ENCODE assay signal across 8 cellular contexts in the genomic region with DNA sequence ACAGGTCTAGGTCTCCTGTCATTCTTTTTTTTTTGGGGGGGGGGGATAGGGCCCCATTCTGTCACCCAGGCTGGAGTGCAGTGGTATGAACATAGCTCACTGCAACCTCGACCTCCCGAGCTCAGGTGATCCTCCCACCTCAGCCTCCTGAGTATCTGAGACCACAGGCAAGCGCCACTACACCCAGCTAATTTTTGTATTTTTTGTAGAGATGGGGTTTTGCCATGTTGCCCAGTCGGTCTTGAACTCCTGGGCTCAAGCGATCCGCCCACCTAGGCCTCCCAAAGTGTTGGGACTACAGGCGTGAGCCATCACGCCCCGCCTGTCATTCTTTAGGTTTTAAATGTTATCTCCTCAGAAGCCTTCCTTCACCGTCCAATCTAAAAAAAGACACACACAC. TPM values are rescaled to one million over a fixed set of nuclear protein-coding genes. Genes with fewer than 3 reads are reported as not detected.
A peak's percentile ranks its signal among the peaks of the same experiment; 100 is the strongest.
DNase-seq lines count a peak whose midpoint lies in the region; ATAC-seq and TF ChIP-seq lines count a peak whose summit lies in the region.

No MANE protein-coding gene starts in this region.

- peaks cover 75% of the 10 kb centered on the region for H3K36me3 ChIP-seq in DOHH2 (ENCODE audit: control insufficient read depth, low read length)

- no peaks in the 10 kb centered on the region for H4K20me1 ChIP-seq in DOHH2 (ENCODE audit: control insufficient read depth, insufficient read depth, low read depth, low read length)

- H3K4me2 ChIP-seq in DOHH2 (ENCODE audit: low read length) = peak overlapping the region; percentile 95

- peak overlapping the region; percentile 83 for H3K27ac ChIP-seq in DOHH2 (ENCODE audit: low read depth, low read length)

- H3K79me2 ChIP-seq in DOHH2 (ENCODE audit: control insufficient read depth, low read length) = peaks cover 36% of the 10 kb centered on the region

- intact Hi-C loops in posterior vena cava (cut with DNase I) = no loop called here

- no peaks in the 10 kb centered on the region for H3K27me3 ChIP-seq in DOHH2 (ENCODE audit: control insufficient read depth, low read length)

- H3K9me3 ChIP-seq in DOHH2 (ENCODE audit: control insufficient read depth, insufficient read depth, low read length) = no peaks in the 10 kb centered on the region

- no peaks in the 10 kb centered on the region for H3K9me2 ChIP-seq in DOHH2 (replicated peaks; ENCODE audit: control insufficient read depth, low read length)

- ATAC-seq in SK-N-SH treated with all-trans-retinoic acid at 6 μM for 48 hours (peak; percentile 10), omental fat pad (ENCODE audit: low FRiP score) (no peak), GM19463 (IDR thresholded peaks at IDR 0.05; ENCODE audit: unreplicated experiment) (no peak)

- H3K4me3 ChIP-seq in DOHH2 (ENCODE audit: low read length) = peak overlapping the region; percentile 95
- H3K4me3 ChIP-seq in fibroblast of pulmonary artery (replicated peaks; ENCODE audit: low read depth, low read length) = peak overlapping the region; percentile 89

- DNase-seq in fibroblast of pulmonary artery (ENCODE audit: low read depth) (no peak), posterior vena cava (ENCODE audit: low spot score) (peak; percentile 38), SK-N-DZ (ENCODE audit: low spot score) (no peak), DMS53 (lab: John Stamatoyannopoulos, UW) (no peak), omental fat pad (ENCODE audit: low spot score) (no peak)

- H3F3A ChIP-seq in DOHH2 (ENCODE audit: control insufficient read depth, insufficient read depth) = no peaks in the 10 kb centered on the region

- H3K4me1 ChIP-seq in DOHH2 (ENCODE audit: control insufficient read depth, low read length) = peaks cover 21% of the 10 kb centered on the region

- TF ChIP-seq CTCF in DOHH2 (IDR thresholded peaks at IDR 0.05; ENCODE audit: low read depth, low read length, poor library complexity, severe bottlenecking) (no peak), fibroblast of pulmonary artery (IDR thresholded peaks at IDR 0.05; ENCODE audit: low read length, missing control alignments) (no peak), omental fat pad (IDR thresholded peaks at IDR 0.05) (no peak)

TF ChIP-seq in SK-N-SH treated with all-trans-retinoic acid at 6 μM for 48 hours, 23 proteins besides CTCF, POLR2A, EP300 and RAD21:
- TF ChIP-seq TCF4 (CRISPR knock-in tag; IDR thresholded peaks at IDR 0.05; ENCODE audit: borderline replicate concordance) (no peak), ZNF8 (CRISPR knock-in tag; IDR thresholded peaks at IDR 0.05) (no peak), POU6F1 (CRISPR knock-in tag; IDR thresholded peaks at IDR 0.05; ENCODE audit: borderline replicate concordance, low read depth) (no peak), PATZ1 (CRISPR knock-in tag; IDR thresholded peaks at IDR 0.05; ENCODE audit: borderline replicate concordance) (no peak), GLIS3 (CRISPR knock-in tag; IDR thresholded peaks at IDR 0.05) (no peak), TOX (CRISPR knock-in tag; IDR thresholded peaks at IDR 0.05; ENCODE audit: borderline replicate concordance) (no peak), ZC3H10 (CRISPR knock-in tag; IDR thresholded peaks at IDR 0.05) (no peak), ZFP3 (CRISPR knock-in tag; IDR thresholded peaks at IDR 0.05) (no peak), OSR1 (CRISPR knock-in tag; IDR thresholded peaks at IDR 0.05) (no peak), ZFP30 (CRISPR knock-in tag; IDR thresholded peaks at IDR 0.05) (no peak), ZNF565 (CRISPR knock-in tag; conservative IDR thresholded peaks at IDR 0.05; ENCODE audit: low read depth) (no peak), ZNF70 (CRISPR knock-in tag; IDR thresholded peaks at IDR 0.05) (no peak), RARB (CRISPR knock-in tag; IDR thresholded peaks at IDR 0.05) (no peak), ARNTL (CRISPR knock-in tag; IDR thresholded peaks at IDR 0.05; ENCODE audit: borderline replicate concordance, low read depth) (no peak)

RNA-seq across cellular contexts. Expression of gene MRPL27, which starts 0.8 kb away (rescaled TPM):
- total RNA-seq in posterior vena cava (10 to 100 TPM; 38.2 to 40.1 TPM), omental fat pad (10 to 100 TPM; 48.9 to 71.0 (median 61.7) TPM)
- polyA plus RNA-seq in SK-N-DZ (2014; cell fraction: cytosol; rRNA removed) = 139 and 153 TPM in 2 replicates
- 96.7 and 99.4 TPM in 2 replicates for polyA plus RNA-seq in SK-N-DZ (2014; cell fraction: nucleus; rRNA removed)

RNA-seq across cellular contexts. Expression of gene EME1, which starts 0.8 kb away (rescaled TPM):
- 1 to 10 TPM in 1 of 2 donors, under 1 TPM in 1; 0.62 to 1.4 TPM for total RNA-seq in posterior vena cava
- polyA plus RNA-seq in SK-N-DZ (2014; cell fraction: cytosol; rRNA removed) = 37.1 and 43.4 TPM in 2 replicates
- polyA plus RNA-seq in SK-N-DZ (2014; cell fraction: nucleus; rRNA removed) = 209 and 218 TPM in 2 replicates
- total RNA-seq in omental fat pad = 1 to 10 TPM in 1 of 4 donors, not detected in 3; 1.1 TPM

RNA-seq across cellular contexts. Expression of gene LRRC59, which starts 25.1 kb away (rescaled TPM):
- total RNA-seq in posterior vena cava (10 to 100 TPM; 66.1 to 93.6 TPM), omental fat pad (100 to 1,000 TPM in 3 of 4 donors, 10 to 100 TPM in 1; 53.6 to 193 (median 102) TPM)
- polyA plus RNA-seq in SK-N-DZ (2014; cell fraction: cytosol; rRNA removed) = 113 and 119 TPM in 2 replicates
- polyA plus RNA-seq in SK-N-DZ (2014; cell fraction: nucleus; rRNA removed) = 53.3 and 54.9 TPM in 2 replicates

RNA-seq across cellular contexts. Expression of gene XYLT2, which starts 26.3 kb away (rescaled TPM):
- 10 to 100 TPM; 18.1 to 21.9 TPM for total RNA-seq in posterior vena cava
- polyA plus RNA-seq in SK-N-DZ (2014; cell fraction: cytosol; rRNA removed) = 10.6 and 14.3 TPM in 2 replicates
- 24.7 and 25.6 TPM in 2 replicates for polyA plus RNA-seq in SK-N-DZ (2014; cell fraction: nucleus; rRNA removed)
- total RNA-seq in omental fat pad = 10 to 100 TPM in 3 of 4 donors, 1 to 10 TPM in 1; 8.4 to 23.2 (median 16.5) TPM

RNA-seq across cellular contexts. Expression of gene ACSF2, which starts 53.8 kb away (rescaled TPM):
- 10 to 100 TPM; 13.9 to 14.9 TPM for total RNA-seq in posterior vena cava
- polyA plus RNA-seq in SK-N-DZ (2014; cell fraction: cytosol; rRNA removed) = 2.5 and 13.6 TPM in 2 replicates
- polyA plus RNA-seq in SK-N-DZ (2014; cell fraction: nucleus; rRNA removed) = 4.9 and 5.7 TPM in 2 replicates
- 100 to 1,000 TPM in 1 of 4 donors, 10 to 100 TPM in 3; 36.6 to 140 (median 65.3) TPM for total RNA-seq in omental fat pad
